Comparison of ENCODE assay signal across 15 cellular contexts in the genomic region with DNA sequence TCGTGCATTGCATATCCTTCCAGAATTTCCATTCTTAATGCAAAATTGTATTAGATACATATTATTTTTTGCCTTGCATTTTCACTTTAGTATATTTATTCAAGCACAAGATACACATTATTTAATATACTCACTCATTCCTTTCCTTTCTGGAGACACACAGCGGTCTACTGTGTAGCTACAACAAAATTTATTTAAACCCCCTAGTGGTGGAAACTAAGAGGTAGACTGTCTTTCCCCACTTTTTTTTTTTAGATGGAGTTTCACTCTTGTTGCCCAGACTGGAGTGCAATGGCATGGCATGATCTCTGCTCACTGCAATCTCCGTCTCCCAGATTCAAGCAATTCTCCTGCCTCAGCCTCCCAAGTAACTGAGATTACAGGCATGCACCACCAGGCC.
DNase-seq lines count a peak whose midpoint lies in the region; ATAC-seq and TF ChIP-seq lines count a peak whose summit lies in the region.
"Had no signal": no experiment of that assay in that cellular context is flagged by ENCODE, and none has a peak within 500 bp of the region (broad histone marks: within the 10 kb centered on the region; RNA-seq: fewer than 3 reads in every experiment).

No MANE protein-coding gene starts in this region.

- no peak overlapping the region for H3K27ac Mint-ChIP-seq in chondrocyte (ENCODE audit: unreplicated experiment)

- H3K4me3 ChIP-seq in lower lobe of right lung (no peak overlapping the region), vagina (no peak overlapping the region)
- H3K4me3 ChIP-seq: BLaER1 treated with 17β-estradiol and CSF1 and Interleukin-3, amounts not matched to agents 10 nM and 100 nM had no signal

- TF ChIP-seq CTCF in 22Rv1 (IDR thresholded peaks at IDR 0.05) (peak; percentile 46), chondrocyte (IDR thresholded peaks at IDR 0.05) (peak; percentile 63), lower lobe of right lung (IDR thresholded peaks at IDR 0.05) (no peak), vagina (IDR thresholded peaks at IDR 0.05) (no peak)

- H3K27me3 ChIP-seq in lower lobe of right lung (ENCODE audit: low read depth) (no peaks in the 10 kb centered on the region), vagina (no peaks in the 10 kb centered on the region)
- H3K27me3 ChIP-seq: BLaER1 treated with 17β-estradiol and CSF1 and Interleukin-3, amounts not matched to agents 10 nM and 100 nM had no signal

- no peak overlapping the region for H3K4me3 Mint-ChIP-seq in chondrocyte (ENCODE audit: unreplicated experiment)

- no peak for ATAC-seq in HG02678 (IDR thresholded peaks at IDR 0.05; ENCODE audit: unreplicated experiment)
- ATAC-seq in lower lobe of right lung = no peak
- ATAC-seq: stimulated activated naive CD8-positive, alpha-beta T cell treated with anti-CD3 and anti-CD28 coated beads, Interleukin-15, Interleukin-2, amounts not matched to agents 100 U/mL and 50 U/mL, for 24 hours had no signal

- H3K9me3 Mint-ChIP-seq in chondrocyte (ENCODE audit: low read depth) = no peaks in the 10 kb centered on the region

- peak; percentile 42 for DNase-seq in ELR (ENCODE audit: low read depth)
- DNase-seq in NCI-H69 (lab: John Stamatoyannopoulos, UW) = peak; percentile 43
- DNase-seq in chondrocyte (ENCODE audit: low spot score) = no peak
- DNase-seq in lower lobe of right lung = no peak
- DNase-seq in vagina (ENCODE audit: extremely low spot score in 2 of 2) = no peak
- no peak for DNase-seq in glomerular visceral epithelial cell (ENCODE audit: extremely low spot score)
- DNase-seq: activated CD4-positive, alpha-beta T cell treated with anti-CD3 and anti-CD28 coated beads, Interleukin-2, amount 50 U/mL, for 1 hour; activated gamma-delta T cell treated with Interleukin-2 at 50 U/mL for 16 hours; NCI-H1092; NCI-H524 treated with DMSO at 0.1 percent for 48 hours; stimulated activated CD4-positive, alpha-beta T cell treated with anti-CD3 and anti-CD28 coated beads, Interleukin-4, amount 100 ng/mL, for 24 hours; stimulated activated naive CD8-positive, alpha-beta T cell treated with anti-CD3 and anti-CD28 coated beads, Interleukin-15, Interleukin-2, amounts not matched to agents 100 U/mL and 50 U/mL, for 24 hours had no signal

- H3K36me3 Mint-ChIP-seq in chondrocyte (ENCODE audit: low read depth) = no peaks in the 10 kb centered on the region

- H3K4me1 ChIP-seq in lower lobe of right lung (no peaks in the 10 kb centered on the region), vagina (no peaks in the 10 kb centered on the region)
- H3K4me1 ChIP-seq: BLaER1 treated with 17β-estradiol and CSF1 and Interleukin-3, amounts not matched to agents 10 nM and 100 nM had no signal

- H3K27ac ChIP-seq in 22Rv1 = no peak overlapping the region
- no peak overlapping the region for H3K27ac ChIP-seq in lower lobe of right lung
- no peak overlapping the region for H3K27ac ChIP-seq in vagina
- H3K27ac ChIP-seq: BLaER1 treated with 17β-estradiol and CSF1 and Interleukin-3, amounts not matched to agents 10 nM and 100 nM had no signal

- peaks cover 3% of the 10 kb centered on the region for H3K4me1 Mint-ChIP-seq in chondrocyte (ENCODE audit: low read depth)

- no peaks in the 10 kb centered on the region for H3K27me3 Mint-ChIP-seq in chondrocyte (ENCODE audit: low read depth)

- H3K36me3 ChIP-seq in lower lobe of right lung = no peaks in the 10 kb centered on the region
- H3K36me3 ChIP-seq in vagina = no peaks in the 10 kb centered on the region
- H3K36me3 ChIP-seq: BLaER1 treated with 17β-estradiol and CSF1 and Interleukin-3, amounts not matched to agents 10 nM and 100 nM had no signal

- no peak for TF ChIP-seq POLR2A in vagina (IDR thresholded peaks at IDR 0.05)

- no peaks in the 10 kb centered on the region for H3K9me3 ChIP-seq in lower lobe of right lung
- no peaks in the 10 kb centered on the region for H3K9me3 ChIP-seq in vagina
- H3K9me3 ChIP-seq: BLaER1 treated with 17β-estradiol and CSF1 and Interleukin-3, amounts not matched to agents 10 nM and 100 nM had no signal

- intact Hi-C loops in lower lobe of right lung (cut with DNase I) = no loop called here
- intact Hi-C loops in vagina (cut with DNase I) = no loop called here

Comparison
In these comparisons a context has a peak if more than half of its experiments do, and no peak if none do; other contexts are left out.
1. CTCF ChIP-seq: peak in 22Rv1 (single experiment) and chondrocyte (single experiment); none in lower lobe of right lung (single experiment) and vagina (0 of 3).
2. DNase-seq: peak in ELR (single experiment) and NCI-H69 (single experiment); none in chondrocyte (single experiment), lower lobe of right lung (single experiment), vagina (0 of 2) and glomerular visceral epithelial cell (single experiment).